In the genomic region with DNA sequence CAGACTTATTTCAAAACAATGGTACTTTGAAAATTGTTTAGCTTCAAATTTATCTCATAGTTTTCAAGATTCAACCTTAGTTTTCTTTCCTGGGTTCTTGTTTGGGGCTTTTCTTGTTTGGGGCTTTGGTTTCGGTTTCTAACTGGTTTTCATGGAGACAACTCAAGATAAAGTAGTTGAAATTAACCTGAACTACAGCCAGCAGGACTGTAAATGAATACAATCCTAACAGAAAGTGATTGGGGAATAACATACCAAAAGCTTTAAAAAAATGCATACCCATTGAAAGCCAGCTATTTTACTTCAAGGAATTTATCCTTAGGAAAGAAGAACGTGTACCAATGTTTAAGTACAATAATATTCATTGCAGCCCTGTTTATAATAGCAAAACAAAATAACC, we compare ENCODE assay signal across 20 cellular contexts.
"Had no signal": no experiment of that assay in that cellular context is flagged by ENCODE, and none has a peak within 500 bp of the region (broad histone marks: within the 10 kb centered on the region; RNA-seq: fewer than 3 reads in every experiment).

No MANE protein-coding gene starts in this region.

- H3K4me1 ChIP-seq: colonic mucosa, lower lobe of right lung had no signal

- H3K27me3 ChIP-seq: adrenal gland, colonic mucosa, neutrophil, tibial nerve had no signal

- H3K27ac Mint-ChIP-seq: activated B cell treated with CpG ODN at 0.5 μM for 24 hours; activated CD4-positive, alpha-beta T cell treated with anti-CD3 and anti-CD28 coated beads, Interleukin-2, amount 10 ng/mL, durations not matched to agents 24 days and 14 days; activated naive CD4-positive, alpha-beta T cell treated with anti-CD3 and anti-CD28 coated beads, Interleukin-2, amount 10 ng/mL, durations not matched to agents 7 days and 5 days; activated T-helper 17 cell treated with anti-CD3 and anti-CD28 coated beads, Interleukin-2, amount 50 U/mL, for 72 hours; immature natural killer cell; naive B cell; stimulated activated effector memory CD8-positive, alpha-beta T cell treated with anti-CD3 and anti-CD28 coated beads, Interleukin-12 subunit alpha, Interleukin-12 subunit beta, amount 100 ng/mL, for 72 hours; T-helper 17 cell had no signal

- ATAC-seq: activated T-helper 17 cell treated with anti-CD3 and anti-CD28 coated beads, Interleukin-2, amount 50 U/mL, for 72 hours; lower lobe of right lung; right cardiac atrium; stimulated activated effector memory CD8-positive, alpha-beta T cell treated with anti-CD3 and anti-CD28 coated beads, Interleukin-12 subunit alpha, Interleukin-12 subunit beta, amount 100 ng/mL, for 72 hours; T-helper 17 cell had no signal

- DNase-seq: activated B cell treated with CpG ODN at 0.5 μM for 24 hours; activated CD4-positive, alpha-beta T cell treated with anti-CD3 and anti-CD28 coated beads, Interleukin-2, amount 10 ng/mL, durations not matched to agents 24 days and 14 days; activated CD8-positive, alpha-beta memory T cell treated with anti-CD3 and anti-CD28 coated beads for 24 hours; activated naive CD4-positive, alpha-beta T cell treated with anti-CD3 and anti-CD28 coated beads, Interleukin-2, amount 10 ng/mL, durations not matched to agents 7 days and 5 days; activated T-cell treated with anti-CD3 and anti-CD28 coated beads for 4 hours; adrenal gland; colonic mucosa; effector CD4-positive, alpha-beta T cell; immature natural killer cell; lower lobe of right lung; naive B cell; posterior cingulate gyrus; right cardiac atrium; T-helper 17 cell had no signal

- H3K36me3 Mint-ChIP-seq: activated naive CD4-positive, alpha-beta T cell treated with anti-CD3 and anti-CD28 coated beads, Interleukin-2, amount 10 ng/mL, durations not matched to agents 7 days and 5 days; immature natural killer cell; naive B cell; stimulated activated effector memory CD8-positive, alpha-beta T cell treated with anti-CD3 and anti-CD28 coated beads, Interleukin-12 subunit alpha, Interleukin-12 subunit beta, amount 100 ng/mL, for 72 hours had no signal

- H3K4me3 ChIP-seq: adrenal gland, colonic mucosa, lower lobe of right lung, smooth muscle cell, tibial nerve had no signal

- FAIRE-seq: bronchial epithelial cell had no signal

- H3K27me3 Mint-ChIP-seq: activated CD4-positive, alpha-beta T cell treated with anti-CD3 and anti-CD28 coated beads, Interleukin-2, amount 10 ng/mL, durations not matched to agents 24 days and 14 days had no signal

- H3K9me3 Mint-ChIP-seq: activated B cell treated with CpG ODN at 0.5 μM for 24 hours; activated CD4-positive, alpha-beta T cell treated with anti-CD3 and anti-CD28 coated beads, Interleukin-2, amount 10 ng/mL, durations not matched to agents 24 days and 14 days; activated naive CD4-positive, alpha-beta T cell treated with anti-CD3 and anti-CD28 coated beads, Interleukin-2, amount 10 ng/mL, durations not matched to agents 7 days and 5 days; activated T-helper 17 cell treated with anti-CD3 and anti-CD28 coated beads, Interleukin-2, amount 50 U/mL, for 72 hours; stimulated activated effector memory CD8-positive, alpha-beta T cell treated with anti-CD3 and anti-CD28 coated beads, Interleukin-12 subunit alpha, Interleukin-12 subunit beta, amount 100 ng/mL, for 72 hours had no signal

- H3K4me2 ChIP-seq: smooth muscle cell had no signal

- H3K4me3 Mint-ChIP-seq: activated B cell treated with CpG ODN at 0.5 μM for 24 hours; activated CD4-positive, alpha-beta T cell treated with anti-CD3 and anti-CD28 coated beads, Interleukin-2, amount 10 ng/mL, durations not matched to agents 24 days and 14 days; activated naive CD4-positive, alpha-beta T cell treated with anti-CD3 and anti-CD28 coated beads, Interleukin-2, amount 10 ng/mL, durations not matched to agents 7 days and 5 days; activated T-helper 17 cell treated with anti-CD3 and anti-CD28 coated beads, Interleukin-2, amount 50 U/mL, for 72 hours; naive B cell; stimulated activated effector memory CD8-positive, alpha-beta T cell treated with anti-CD3 and anti-CD28 coated beads, Interleukin-12 subunit alpha, Interleukin-12 subunit beta, amount 100 ng/mL, for 72 hours; T-helper 17 cell had no signal

- H3K36me3 ChIP-seq: adrenal gland, colonic mucosa, lower lobe of right lung, neutrophil, tibial nerve had no signal

- H3K9me3 ChIP-seq: adrenal gland, colonic mucosa, lower lobe of right lung, neutrophil, tibial nerve had no signal

- H3K4me1 Mint-ChIP-seq: activated B cell treated with CpG ODN at 0.5 μM for 24 hours; activated CD4-positive, alpha-beta T cell treated with anti-CD3 and anti-CD28 coated beads, Interleukin-2, amount 10 ng/mL, durations not matched to agents 24 days and 14 days; activated naive CD4-positive, alpha-beta T cell treated with anti-CD3 and anti-CD28 coated beads, Interleukin-2, amount 10 ng/mL, durations not matched to agents 7 days and 5 days; activated T-helper 17 cell treated with anti-CD3 and anti-CD28 coated beads, Interleukin-2, amount 50 U/mL, for 72 hours; immature natural killer cell; naive B cell; stimulated activated effector memory CD8-positive, alpha-beta T cell treated with anti-CD3 and anti-CD28 coated beads, Interleukin-12 subunit alpha, Interleukin-12 subunit beta, amount 100 ng/mL, for 72 hours; T-helper 17 cell had no signal

- H3K27ac ChIP-seq: adrenal gland, colonic mucosa, lower lobe of right lung, neutrophil, tibial nerve had no signal
